Comparison of ENCODE assay signal across 8 cellular contexts in the genomic region with DNA sequence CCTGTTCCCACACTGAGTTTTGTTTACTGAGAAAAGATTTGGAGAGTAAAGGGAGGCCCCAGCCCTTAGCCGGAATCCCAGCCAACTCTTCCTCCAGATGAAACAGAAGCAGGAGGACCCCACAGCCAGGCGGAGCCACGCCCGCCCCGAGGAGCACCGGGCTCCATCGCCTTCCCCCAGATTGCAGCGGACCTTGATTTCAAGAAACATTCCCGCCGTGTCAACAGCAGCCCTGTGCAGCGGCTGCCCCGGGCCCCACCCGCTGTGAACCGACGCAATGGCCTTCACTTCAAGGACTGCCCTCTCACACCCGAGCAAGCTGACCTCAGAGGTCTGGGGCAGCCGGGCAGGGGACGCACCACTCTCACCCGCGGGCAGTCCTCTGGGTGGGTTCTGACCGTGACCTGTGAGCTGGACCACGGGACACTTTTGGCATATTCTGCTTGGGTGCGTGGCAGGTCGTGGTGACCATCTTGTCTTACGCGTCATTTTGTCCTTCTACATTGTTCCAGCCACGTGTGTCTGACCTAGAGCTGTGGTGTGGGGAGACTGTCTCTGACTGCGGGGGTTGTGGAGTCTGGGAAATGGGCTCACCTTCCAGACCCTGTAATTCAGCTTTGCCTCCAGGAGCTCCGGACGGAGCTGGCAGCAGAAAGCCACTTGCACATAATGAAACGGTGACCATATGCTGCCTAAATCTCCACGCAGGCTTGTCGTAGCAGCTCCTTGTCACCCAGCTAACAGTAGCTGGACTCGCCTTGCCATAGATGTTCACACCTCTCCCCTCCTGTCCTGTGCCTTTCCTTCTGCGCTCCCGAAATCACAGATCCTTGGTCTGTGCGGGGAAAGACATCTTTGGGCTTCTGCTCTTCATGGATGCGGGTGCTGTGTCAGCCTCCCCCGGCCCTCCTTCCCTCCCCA. TPM values are rescaled to one million over a fixed set of nuclear protein-coding genes. Genes with fewer than 3 reads are reported as not detected.
DNase-seq lines count a peak whose midpoint lies in the region; ATAC-seq and TF ChIP-seq lines count a peak whose summit lies in the region.

No MANE protein-coding gene starts in this region.

- no peaks in the 10 kb centered on the region for H4K20me1 ChIP-seq in GM23248 (ENCODE audit: insufficient read depth)

- intact Hi-C loops in Right ventricle myocardium superior (cut with DNase I), result no loop called here

- H3K9me3 ChIP-seq in GM23248 (ENCODE audit: low read depth), result no peaks in the 10 kb centered on the region
- H3K9me3 ChIP-seq in WERI-Rb-1 (ENCODE audit: severe bottlenecking), result no peaks in the 10 kb centered on the region

- H3K4me1 ChIP-seq in GM23248 (ENCODE audit: insufficient read depth), result no peaks in the 10 kb centered on the region

- H3K4me3 ChIP-seq in GM23248, result peak overlapping the region; percentile 83
- H3K4me3 ChIP-seq in WERI-Rb-1 (ENCODE audit: low read depth, low read length), result no peak overlapping the region
- H3K4me3 ChIP-seq in skeletal muscle cell (ENCODE audit: low read depth, low read length), result peak overlapping the region; percentile 48

- 0 out of 2 replicates have a peak, but pooled peaks cover 7% of the 10 kb centered on the region for H3F3A ChIP-seq in GM23248 (ENCODE audit: insufficient read depth)

- ATAC-seq in Right ventricle myocardium superior (ENCODE audit: poor library complexity) (peak; percentile 13), HG03565 (IDR thresholded peaks at IDR 0.05; ENCODE audit: unreplicated experiment) (no peak), GM19452 (IDR thresholded peaks at IDR 0.05; ENCODE audit: unreplicated experiment) (no peak)

- no peaks in the 10 kb centered on the region for H3K36me3 ChIP-seq in GM23248 (ENCODE audit: low read depth)
- H3K36me3 ChIP-seq in WERI-Rb-1, result no peaks in the 10 kb centered on the region

- TF ChIP-seq CTCF in WERI-Rb-1 (IDR thresholded peaks at IDR 0.05; ENCODE audit: low read depth, low read length), result no peak

- 78% methylated on average over 37 to 39 of the region's 39 CpGs for WGBS in GM23248 (ENCODE audit: low coverage in 1 of 2, low lambda C conversion rate in 2 of 2, missing lambda C conversion rate in 2 of 2), 2 experiments

- peak overlapping the region; percentile 83 for H3K9ac ChIP-seq in GM23248

- in situ Hi-C loops in GM23248 (cut with MboI), result no loop called here

- DNase-seq in GM23248 (no peak), WERI-Rb-1 (peak; percentile 52), Right ventricle myocardium superior (no peak), skeletal muscle cell (ENCODE audit: low read depth) (no peak)
- DNase-seq in activated CD4-positive, CD25-positive, alpha-beta regulatory T cell treated with anti-CD3 and anti-CD28 coated beads, Interleukin-2, amount 50 U/mL, for 72 hours, result no peak
- DNase-seq in activated CD4-positive, alpha-beta T cell treated with anti-CD3 and anti-CD28 coated beads, Interleukin-2, amount 50 U/mL, for 48 hours, result no peak

- H3K79me2 ChIP-seq in GM23248 (ENCODE audit: insufficient read depth), result no peaks in the 10 kb centered on the region

- H3K27ac ChIP-seq in GM23248 (no peak overlapping the region), WERI-Rb-1 (peak overlapping the region; percentile 21)

- peak overlapping the region; percentile 92 for H2AFZ ChIP-seq in GM23248

- H3K27me3 ChIP-seq in GM23248 (replicated peaks; ENCODE audit: insufficient read depth) (no peaks in the 10 kb centered on the region), WERI-Rb-1 (ENCODE audit: insufficient read depth, low read depth, severe bottlenecking) (no peaks in the 10 kb centered on the region)

- peak overlapping the region; percentile 96 for H3K4me2 ChIP-seq in GM23248 (ENCODE audit: unreplicated experiment)

- no peaks in the 10 kb centered on the region for H3K9me2 ChIP-seq in GM23248 (ENCODE audit: insufficient read depth)

RNA-seq across cellular contexts. Expression of gene INHBB, which starts 32.0 kb away (rescaled TPM):
- 3.4 and 5.6 TPM in 2 replicates for total RNA-seq in GM23248 (2014; rRNA removed; shearing (Covaris generic))
- 0.19 and 0.49 TPM in 2 replicates for polyA plus RNA-seq in GM23248 (2016; fragmentation: Nextera tagmentation; extraction: Ambion mirVana)
- 8.2 TPM for total RNA-seq in Right ventricle myocardium superior
